16 cellular contexts compared by ENCODE assay signal in genomic region chr17:39775075-39775474, GRCh38. TPM values are rescaled to one million over a fixed set of nuclear protein-coding genes. Genes with fewer than 3 reads are reported as not detected.
DNase-seq lines count a peak whose midpoint lies in the region; ATAC-seq, FAIRE-seq and TF ChIP-seq lines count a peak whose summit lies in the region.
"Had no signal": no experiment of that assay in that cellular context is flagged by ENCODE, and none has a peak within 500 bp of the region (broad histone marks: within the 10 kb centered on the region; RNA-seq: fewer than 3 reads in every experiment).

No MANE protein-coding gene starts in this region.

- no peak overlapping the region for H3K4me3 ChIP-seq in A549
- H3K4me3 ChIP-seq: prostate gland, thoracic aorta had no signal

- no peak for ATAC-seq in A549
- ATAC-seq in T-helper 17 cell: no peak
- ATAC-seq in GM21717 (IDR thresholded peaks at IDR 0.05; ENCODE audit: unreplicated experiment): no peak

- H3K27ac Mint-ChIP-seq in T-helper 17 cell (peak overlapping the region; percentile 98), immature natural killer cell (peak overlapping the region; percentile 91 to 99 (median 96))

- H3K4me3 Mint-ChIP-seq in T-helper 17 cell: peak overlapping the region; percentile 93
- peak overlapping the region; percentile 81 to 94 (median 91) for H3K4me3 Mint-ChIP-seq in immature natural killer cell

- H3K36me3 Mint-ChIP-seq in T-helper 17 cell (ENCODE audit: low read depth): peaks cover 15% of the 10 kb centered on the region
- H3K36me3 Mint-ChIP-seq in immature natural killer cell: peaks cover 19 to 30% (median 29%) of the 10 kb centered on the region in 3 donors

- FAIRE-seq in A549 (lab: Jason Lieb, UNC) (no peak), GM12891 (lab: Jason Lieb, UNC) (peak; percentile 52)
- FAIRE-seq: RCC 7860 had no signal

- no peak for TF ChIP-seq POLR2A in A549 (IDR thresholded peaks at IDR 0.05; ENCODE audit: low read length)
- no peak; the same call in 1 of the 2 replicates for TF ChIP-seq POLR2A in GM12891 (IDR thresholded peaks at IDR 0.05; ENCODE audit: low read depth, low read length)

- no peak for TF ChIP-seq RAD21 in A549 (conservative IDR thresholded peaks at IDR 0.05 in 1 of 2, IDR thresholded peaks at IDR 0.05 in 1 of 2)

- WGBS in A549 (ENCODE audit: missing lambda C conversion rate): 15% methylated on average over 3 of the region's 3 CpGs

- POLR2A ChIA-PET in A549 (lab: Yijun Ruan, JAX): no interaction called here

- no peak for TF ChIP-seq EP300 in A549 (IDR thresholded peaks at IDR 0.05)

- H3K4me1 Mint-ChIP-seq in T-helper 17 cell (peaks cover 53% of the 10 kb centered on the region), immature natural killer cell (peaks cover 84 to 95% of the 10 kb centered on the region in 2 donors)

- H3K9me3 ChIP-seq in A549: no peaks in the 10 kb centered on the region
- no peaks in the 10 kb centered on the region for H3K9me3 ChIP-seq in T-helper 17 cell (ENCODE audit: control insufficient read depth, low read length, poor library complexity, severe bottlenecking)
- H3K9me3 ChIP-seq: prostate gland, thoracic aorta had no signal

- no peak for TF ChIP-seq CTCF in A549 (IDR thresholded peaks at IDR 0.05)

- H3K27ac ChIP-seq in A549: no peak overlapping the region
- H3K27ac ChIP-seq: prostate gland, thoracic aorta had no signal

- no peaks in the 10 kb centered on the region for H3K4me1 ChIP-seq in A549
- H3K4me1 ChIP-seq: prostate gland had no signal

- no peaks in the 10 kb centered on the region for H3K9me3 Mint-ChIP-seq in immature natural killer cell

- no peak for DNase-seq in A549 (ENCODE audit: low read depth in 1 of 2, low spot score in 1 of 2)
- no peak for DNase-seq in GM12891 (ENCODE audit: insufficient read length, low spot score)
- DNase-seq in T-helper 17 cell: no peak
- DNase-seq in immature natural killer cell: no peak
- no peak for DNase-seq in NCI-H146 treated with DMSO at 0.1 percent for 48 hours (lab: John Stamatoyannopoulos, UW; ENCODE audit: unreplicated experiment)
- DNase-seq in NCI-H187 treated with DMSO at 0.1 percent for 48 hours (lab: John Stamatoyannopoulos, UW): no peak
- no peak for DNase-seq in effector CD8-positive, alpha-beta T cell (lab: John Stamatoyannopoulos, UW)
- DNase-seq: activated CD4-positive, alpha-beta T cell treated with anti-CD3 and anti-CD28 coated beads for 48 hours; DMS153; head of caudate nucleus; NCI-H1105; stimulated activated CD4-positive, alpha-beta T cell treated with anti-CD3 and anti-CD28 coated beads, Interleukin-15, amount 100 ng/mL, for 24 hours had no signal

- CTCF ChIA-PET in A549 (lab: Yijun Ruan, JAX): interaction anchor here (0.7 to 2.0 kb wide), 2 partner anchors 113 to 153 kb away, joined by 3 to 7 read pairs; no protein-coding TSS in a partner anchor

- H3K27me3 Mint-ChIP-seq in T-helper 17 cell (no peaks in the 10 kb centered on the region), immature natural killer cell (ENCODE audit: low read depth in 3 of 3) (peaks cover 7 to 10% (median 7%) of the 10 kb centered on the region in 3 donors)

- H3K4me2 ChIP-seq in A549: no peak overlapping the region

TF ChIP-seq in A549, 52 proteins besides CTCF, POLR2A, EP300 and RAD21:
- 0 out of 2 replicates have a peak, but pooled peaks have one; percentile 31 for TF ChIP-seq RNF2 (IDR thresholded peaks at IDR 0.05; ENCODE audit: borderline replicate concordance, low read depth)
- TF ChIP-seq FOSL2 (IDR thresholded peaks at IDR 0.05): no peak
- TF ChIP-seq FOSL2 (CRISPR knock-in tag; IDR thresholded peaks at IDR 0.05): no peak

TF ChIP-seq in GM12891, 5 proteins besides CTCF, POLR2A, EP300 and RAD21:
- no peak for TF ChIP-seq PAX5 (IDR thresholded peaks at IDR 0.05; ENCODE audit: insufficient read depth, low read length, severe bottlenecking)

RNA-seq across cellular contexts. Expression of gene GRB7, which starts 37.3 kb away (rescaled TPM):
- polyA plus RNA-seq in A549 (2011; rRNA removed): 5.9 and 8.6 TPM in 2 replicates
- polyA plus RNA-seq in A549 (2012; cell fraction: cytosol; rRNA removed): 4.5 and 5.5 TPM in 2 replicates
- polyA plus RNA-seq in A549 (2012; cell fraction: nucleus; rRNA removed): 22.5 and 23.6 TPM in 2 replicates
- polyA plus RNA-seq in A549 (2017; fragmentation: RNase III; extraction: RNeasy Plus Mini Kit Qiagen cat#74134 plus additional on column Dnase treatment): 5.0 to 10.7 TPM (median 10.1 TPM) in 3 replicates
- 13.1 and 15.9 TPM in 2 replicates for polyA minus RNA-seq in A549 (2011; rRNA and poly(A)+ RNA removed)
- 0.49 TPM for polyA plus RNA-seq in GM12891 (2012; ENCODE audit: low read depth, missing spikeins)
- not detected for total RNA-seq in T-helper 17 cell
- polyA plus RNA-seq in immature natural killer cell: not detected

RNA-seq across cellular contexts. Expression of gene MIEN1, which starts 44.7 kb away (rescaled TPM):
- 63.9 and 111 TPM in 2 replicates for polyA plus RNA-seq in A549 (2011; rRNA removed)
- polyA plus RNA-seq in A549 (2012; cell fraction: cytosol; rRNA removed): 101 and 102 TPM in 2 replicates
- polyA plus RNA-seq in A549 (2012; cell fraction: nucleus; rRNA removed): 36.5 and 53.9 TPM in 2 replicates
- 73.2 to 86.5 TPM (median 85.5 TPM) in 3 replicates for polyA plus RNA-seq in A549 (2017; fragmentation: RNase III; extraction: RNeasy Plus Mini Kit Qiagen cat#74134 plus additional on column Dnase treatment)
- 40.9 and 46.7 TPM in 2 replicates for polyA minus RNA-seq in A549 (2011; rRNA and poly(A)+ RNA removed)
- 44.9 TPM for polyA plus RNA-seq in GM12891 (2012; ENCODE audit: low read depth, missing spikeins)
- total RNA-seq in T-helper 17 cell: 10 to 100 TPM; 36.9 to 41.8 TPM
- 100 to 1,000 TPM; 181 to 197 (median 181) TPM for polyA plus RNA-seq in immature natural killer cell

Comparison
In these comparisons a context has a peak if more than half of its experiments do, and no peak if none do; other contexts are left out.
1. RNA of gene GRB7, which starts 37.3 kb away (polyA plus RNA-seq): 4.5 to 23.6 TPM in A549; not detected in immature natural killer cell; every median in the first group is over 4 times any median in the second.